In the genomic region with DNA sequence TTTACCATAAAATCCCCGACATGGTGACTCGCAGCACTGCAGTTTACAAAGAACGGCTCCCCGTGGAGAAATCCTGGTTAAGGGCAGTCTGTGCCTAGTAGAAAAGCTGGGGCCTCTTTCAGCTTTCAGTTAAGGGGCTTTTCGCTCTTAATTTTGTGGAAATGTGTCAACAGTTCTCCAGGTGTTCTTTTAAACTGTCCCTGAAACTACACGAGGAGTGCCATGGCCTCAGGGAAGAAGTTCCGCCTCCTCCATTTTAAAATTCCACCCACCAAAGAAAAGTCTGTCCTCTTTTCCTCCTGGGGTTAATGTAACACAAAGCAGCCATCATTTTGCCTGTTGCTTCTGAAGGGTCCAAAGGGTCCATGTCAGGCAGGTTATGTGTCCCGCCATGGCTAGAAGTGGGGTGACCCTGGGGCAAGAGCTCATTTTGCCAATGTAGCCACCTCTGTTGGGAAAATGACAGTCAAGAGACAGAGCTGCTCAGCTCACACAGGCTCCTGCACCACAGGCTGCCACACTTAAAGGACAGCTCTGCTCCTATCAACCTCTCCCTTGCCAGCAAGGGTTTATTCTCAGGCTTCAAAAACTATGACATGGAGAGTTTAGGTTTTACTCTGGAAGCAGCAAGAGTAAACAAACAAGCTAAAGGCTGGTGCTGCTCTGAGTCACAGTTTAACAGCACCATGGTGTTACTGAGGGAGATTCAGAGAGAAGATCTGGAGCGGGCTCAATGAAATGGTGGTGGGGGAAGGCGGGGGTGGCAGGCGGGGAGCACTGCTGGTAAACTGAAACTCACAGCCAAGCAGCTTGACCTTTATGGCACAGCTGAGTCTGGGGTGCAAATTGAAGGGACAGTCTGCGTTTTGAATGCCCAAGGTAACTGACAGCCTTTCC, we compare ENCODE assay signal across 1 cellular context.
TF ChIP-seq lines count a peak whose summit lies in the region.

No MANE protein-coding gene starts in this region.

TF ChIP-seq in H1, 55 proteins besides CTCF, POLR2A, EP300 and RAD21 (continued from another document):
- TF ChIP-seq GABPA (IDR thresholded peaks at IDR 0.05; ENCODE audit: borderline replicate concordance, insufficient read depth, low read length): no peak
- peak; percentile 40; the same call in 1 of the 2 replicates for TF ChIP-seq YY1 (IDR thresholded peaks at IDR 0.05; ENCODE audit: low read depth, low read length)
- peak; percentile 44; the same call in 1 of the 2 replicates for TF ChIP-seq TAF1 (IDR thresholded peaks at IDR 0.05; ENCODE audit: low read depth, low read length)
- no peak for TF ChIP-seq PHF8 (conservative IDR thresholded peaks at IDR 0.05; ENCODE audit: low read depth, low read length)
- no peak for TF ChIP-seq CTBP2 (IDR thresholded peaks at IDR 0.05; ENCODE audit: borderline replicate concordance, insufficient read depth, insufficient read length, low read length)
- TF ChIP-seq RFX5 (IDR thresholded peaks at IDR 0.05; ENCODE audit: borderline replicate concordance, low read depth, low read length): no peak
- TF ChIP-seq SP2 (IDR thresholded peaks at IDR 0.05; ENCODE audit: low read length): no peak
- 0 out of 2 replicates have a peak, but pooled peaks have one; percentile 23 for TF ChIP-seq SP1 (IDR thresholded peaks at IDR 0.05; ENCODE audit: low read depth, low read length)
- TF ChIP-seq ASH2L (IDR thresholded peaks at IDR 0.05; ENCODE audit: low read length): peak; percentile 62
- TF ChIP-seq SIN3A (conservative IDR thresholded peaks at IDR 0.05 in 1 of 2, IDR thresholded peaks at IDR 0.05 in 1 of 2; ENCODE audit: low read depth in 1 of 2, low read length in 2 of 2): 0 out of 4 replicates have a peak, but pooled peaks of 1 of the 2 experiments have one; percentile 27
- TF ChIP-seq RNF2 (IDR thresholded peaks at IDR 0.05; ENCODE audit: borderline replicate concordance, low read depth, low read length, missing control alignments, poor library complexity, severe bottlenecking): no peak
- TF ChIP-seq RBBP5 (IDR thresholded peaks at IDR 0.05; ENCODE audit: borderline replicate concordance, low read depth, low read length): no peak; the same call in 1 of the 2 replicates
- TF ChIP-seq, protein P1, sequence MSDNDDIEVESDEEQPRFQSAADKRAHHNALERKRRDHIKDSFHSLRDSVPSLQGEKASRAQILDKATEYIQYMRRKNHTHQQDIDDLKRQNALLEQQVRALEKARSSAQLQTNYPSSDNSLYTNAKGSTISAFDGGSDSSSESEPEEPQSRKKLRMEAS (IDR thresholded peaks at IDR 0.05): no peak
- no peak for TF ChIP-seq CHD1 (IDR thresholded peaks at IDR 0.05; ENCODE audit: low read depth, low read length)
- TF ChIP-seq, protein P2, sequence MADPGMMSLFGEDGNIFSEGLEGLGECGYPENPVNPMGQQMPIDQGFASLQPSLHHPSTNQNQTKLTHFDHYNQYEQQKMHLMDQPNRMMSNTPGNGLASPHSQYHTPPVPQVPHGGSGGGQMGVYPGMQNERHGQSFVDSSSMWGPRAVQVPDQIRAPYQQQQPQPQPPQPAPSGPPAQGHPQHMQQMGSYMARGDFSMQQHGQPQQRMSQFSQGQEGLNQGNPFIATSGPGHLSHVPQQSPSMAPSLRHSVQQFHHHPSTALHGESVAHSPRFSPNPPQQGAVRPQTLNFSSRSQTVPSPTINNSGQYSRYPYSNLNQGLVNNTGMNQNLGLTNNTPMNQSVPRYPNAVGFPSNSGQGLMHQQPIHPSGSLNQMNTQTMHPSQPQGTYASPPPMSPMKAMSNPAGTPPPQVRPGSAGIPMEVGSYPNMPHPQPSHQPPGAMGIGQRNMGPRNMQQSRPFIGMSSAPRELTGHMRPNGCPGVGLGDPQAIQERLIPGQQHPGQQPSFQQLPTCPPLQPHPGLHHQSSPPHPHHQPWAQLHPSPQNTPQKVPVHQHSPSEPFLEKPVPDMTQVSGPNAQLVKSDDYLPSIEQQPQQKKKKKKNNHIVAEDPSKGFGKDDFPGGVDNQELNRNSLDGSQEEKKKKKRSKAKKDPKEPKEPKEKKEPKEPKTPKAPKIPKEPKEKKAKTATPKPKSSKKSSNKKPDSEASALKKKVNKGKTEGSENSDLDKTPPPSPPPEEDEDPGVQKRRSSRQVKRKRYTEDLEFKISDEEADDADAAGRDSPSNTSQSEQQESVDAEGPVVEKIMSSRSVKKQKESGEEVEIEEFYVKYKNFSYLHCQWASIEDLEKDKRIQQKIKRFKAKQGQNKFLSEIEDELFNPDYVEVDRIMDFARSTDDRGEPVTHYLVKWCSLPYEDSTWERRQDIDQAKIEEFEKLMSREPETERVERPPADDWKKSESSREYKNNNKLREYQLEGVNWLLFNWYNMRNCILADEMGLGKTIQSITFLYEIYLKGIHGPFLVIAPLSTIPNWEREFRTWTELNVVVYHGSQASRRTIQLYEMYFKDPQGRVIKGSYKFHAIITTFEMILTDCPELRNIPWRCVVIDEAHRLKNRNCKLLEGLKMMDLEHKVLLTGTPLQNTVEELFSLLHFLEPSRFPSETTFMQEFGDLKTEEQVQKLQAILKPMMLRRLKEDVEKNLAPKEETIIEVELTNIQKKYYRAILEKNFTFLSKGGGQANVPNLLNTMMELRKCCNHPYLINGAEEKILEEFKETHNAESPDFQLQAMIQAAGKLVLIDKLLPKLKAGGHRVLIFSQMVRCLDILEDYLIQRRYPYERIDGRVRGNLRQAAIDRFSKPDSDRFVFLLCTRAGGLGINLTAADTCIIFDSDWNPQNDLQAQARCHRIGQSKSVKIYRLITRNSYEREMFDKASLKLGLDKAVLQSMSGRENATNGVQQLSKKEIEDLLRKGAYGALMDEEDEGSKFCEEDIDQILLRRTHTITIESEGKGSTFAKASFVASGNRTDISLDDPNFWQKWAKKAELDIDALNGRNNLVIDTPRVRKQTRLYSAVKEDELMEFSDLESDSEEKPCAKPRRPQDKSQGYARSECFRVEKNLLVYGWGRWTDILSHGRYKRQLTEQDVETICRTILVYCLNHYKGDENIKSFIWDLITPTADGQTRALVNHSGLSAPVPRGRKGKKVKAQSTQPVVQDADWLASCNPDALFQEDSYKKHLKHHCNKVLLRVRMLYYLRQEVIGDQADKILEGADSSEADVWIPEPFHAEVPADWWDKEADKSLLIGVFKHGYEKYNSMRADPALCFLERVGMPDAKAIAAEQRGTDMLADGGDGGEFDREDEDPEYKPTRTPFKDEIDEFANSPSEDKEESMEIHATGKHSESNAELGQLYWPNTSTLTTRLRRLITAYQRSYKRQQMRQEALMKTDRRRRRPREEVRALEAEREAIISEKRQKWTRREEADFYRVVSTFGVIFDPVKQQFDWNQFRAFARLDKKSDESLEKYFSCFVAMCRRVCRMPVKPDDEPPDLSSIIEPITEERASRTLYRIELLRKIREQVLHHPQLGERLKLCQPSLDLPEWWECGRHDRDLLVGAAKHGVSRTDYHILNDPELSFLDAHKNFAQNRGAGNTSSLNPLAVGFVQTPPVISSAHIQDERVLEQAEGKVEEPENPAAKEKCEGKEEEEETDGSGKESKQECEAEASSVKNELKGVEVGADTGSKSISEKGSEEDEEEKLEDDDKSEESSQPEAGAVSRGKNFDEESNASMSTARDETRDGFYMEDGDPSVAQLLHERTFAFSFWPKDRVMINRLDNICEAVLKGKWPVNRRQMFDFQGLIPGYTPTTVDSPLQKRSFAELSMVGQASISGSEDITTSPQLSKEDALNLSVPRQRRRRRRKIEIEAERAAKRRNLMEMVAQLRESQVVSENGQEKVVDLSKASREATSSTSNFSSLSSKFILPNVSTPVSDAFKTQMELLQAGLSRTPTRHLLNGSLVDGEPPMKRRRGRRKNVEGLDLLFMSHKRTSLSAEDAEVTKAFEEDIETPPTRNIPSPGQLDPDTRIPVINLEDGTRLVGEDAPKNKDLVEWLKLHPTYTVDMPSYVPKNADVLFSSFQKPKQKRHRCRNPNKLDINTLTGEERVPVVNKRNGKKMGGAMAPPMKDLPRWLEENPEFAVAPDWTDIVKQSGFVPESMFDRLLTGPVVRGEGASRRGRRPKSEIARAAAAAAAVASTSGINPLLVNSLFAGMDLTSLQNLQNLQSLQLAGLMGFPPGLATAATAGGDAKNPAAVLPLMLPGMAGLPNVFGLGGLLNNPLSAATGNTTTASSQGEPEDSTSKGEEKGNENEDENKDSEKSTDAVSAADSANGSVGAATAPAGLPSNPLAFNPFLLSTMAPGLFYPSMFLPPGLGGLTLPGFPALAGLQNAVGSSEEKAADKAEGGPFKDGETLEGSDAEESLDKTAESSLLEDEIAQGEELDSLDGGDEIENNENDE (IDR thresholded peaks at IDR 0.05; ENCODE audit: insufficient replicate concordance, low read length): no peak
- no peak for TF ChIP-seq MAFK (IDR thresholded peaks at IDR 0.05; ENCODE audit: low read depth, low read length)
- no peak for TF ChIP-seq BRCA1 (IDR thresholded peaks at IDR 0.05; ENCODE audit: low read depth, low read length)
- TF ChIP-seq, protein P3, sequence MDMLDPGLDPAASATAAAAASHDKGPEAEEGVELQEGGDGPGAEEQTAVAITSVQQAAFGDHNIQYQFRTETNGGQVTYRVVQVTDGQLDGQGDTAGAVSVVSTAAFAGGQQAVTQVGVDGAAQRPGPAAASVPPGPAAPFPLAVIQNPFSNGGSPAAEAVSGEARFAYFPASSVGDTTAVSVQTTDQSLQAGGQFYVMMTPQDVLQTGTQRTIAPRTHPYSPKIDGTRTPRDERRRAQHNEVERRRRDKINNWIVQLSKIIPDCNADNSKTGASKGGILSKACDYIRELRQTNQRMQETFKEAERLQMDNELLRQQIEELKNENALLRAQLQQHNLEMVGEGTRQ (IDR thresholded peaks at IDR 0.05; ENCODE audit: low read length): no peak
